In the genomic region with DNA sequence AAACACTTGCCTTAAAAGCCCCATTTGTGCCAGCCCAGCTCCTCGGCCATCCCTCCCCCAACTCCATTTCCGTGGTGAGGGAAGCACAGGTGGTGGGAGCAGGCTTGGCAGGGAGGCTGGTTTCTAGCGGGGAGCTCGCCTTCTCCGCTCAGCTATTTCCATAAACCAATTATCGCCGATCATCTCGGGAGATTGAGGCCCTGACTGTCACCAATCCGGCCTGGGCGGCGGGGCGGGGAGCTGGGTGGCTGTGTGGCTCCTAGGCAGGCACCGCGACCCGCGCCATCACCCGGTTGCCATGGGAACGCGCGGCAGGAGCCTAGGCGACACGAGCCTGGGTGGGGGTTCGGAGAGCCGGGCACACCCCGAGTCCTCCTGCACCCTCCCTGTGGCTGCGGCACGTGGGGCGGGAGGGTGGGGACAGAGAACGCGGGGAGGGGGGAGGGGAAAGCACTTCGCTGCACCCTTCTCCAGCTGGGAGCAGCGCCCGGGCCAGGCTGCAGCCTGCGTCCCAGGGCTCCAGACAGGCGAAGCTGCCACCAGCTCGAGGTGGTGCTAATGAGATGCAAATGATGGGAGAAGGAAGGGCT, we compare ENCODE assay signal across 10 cellular contexts.
DNase-seq lines count a peak whose midpoint lies in the region; ATAC-seq and TF ChIP-seq lines count a peak whose summit lies in the region.
"Had no signal": no experiment of that assay in that cellular context is flagged by ENCODE, and none has a peak within 500 bp of the region (broad histone marks: within the 10 kb centered on the region; RNA-seq: fewer than 3 reads in every experiment).

No MANE protein-coding gene starts in this region.

- no peak for ATAC-seq in GM21786 (IDR thresholded peaks at IDR 0.05; ENCODE audit: unreplicated experiment)

- H3K4me3 ChIP-seq in iPS-18c (ENCODE audit: insufficient read depth, low read depth, low read length) (peak overlapping the region; percentile 2), brain microvascular endothelial cell (ENCODE audit: low read depth, low read length) (no peak overlapping the region)
- H3K4me3 ChIP-seq: pancreas had no signal

- peak overlapping the region; percentile 69 for H3K27ac ChIP-seq in VCaP
- H3K27ac ChIP-seq in brain microvascular endothelial cell: no peak overlapping the region
- H3K27ac ChIP-seq: pancreas had no signal

- TF ChIP-seq CTCF in VCaP (conservative IDR thresholded peaks at IDR 0.05): no peak
- no peak for TF ChIP-seq CTCF in brain microvascular endothelial cell (IDR thresholded peaks at IDR 0.05; ENCODE audit: low read depth, low read length, missing control alignments)

- no peaks in the 10 kb centered on the region for H3K36me3 ChIP-seq in brain microvascular endothelial cell (replicated peaks)
- H3K36me3 ChIP-seq: pancreas had no signal

- H3K9me3 ChIP-seq in iPS-18c (ENCODE audit: control insufficient read depth, insufficient read depth, low read length): no peaks in the 10 kb centered on the region
- H3K9me3 ChIP-seq: pancreas had no signal

- DNase-seq in D341Med (ENCODE audit: low spot score) (peak; percentile 95), NCI-H1105 treated with DMSO at 0.1 percent for 48 hours (lab: John Stamatoyannopoulos, UW) (peak; percentile 90), GOT3 (lab: John Stamatoyannopoulos, UW) (no peak), brain microvascular endothelial cell (no peak), activated gamma-delta T cell treated with Interleukin-2 at 50 U/mL for 16 hours (no peak)
- DNase-seq: effector CD4-positive, alpha-beta T cell; pancreas had no signal

- no peaks in the 10 kb centered on the region for H3K27me3 ChIP-seq in brain microvascular endothelial cell (replicated peaks)
- H3K27me3 ChIP-seq: pancreas had no signal

- in situ Hi-C loops in brain microvascular endothelial cell (cut with HindIII; ENCODE audit: low pct_ligation_motif_present, low sequenced_read_pairs): no loop called here

Comparison
In these comparisons a context has a peak if more than half of its experiments do, and no peak if none do; other contexts are left out.
1. DNase-seq: peak in D341Med (single experiment) and NCI-H1105 treated with DMSO at 0.1 percent for 48 hours (single experiment); none in GOT3 (single experiment), brain microvascular endothelial cell (single experiment) and activated gamma-delta T cell treated with Interleukin-2 at 50 U/mL for 16 hours (single experiment).